Comparison of ENCODE assay signal across 8 cellular contexts in the genomic region with DNA sequence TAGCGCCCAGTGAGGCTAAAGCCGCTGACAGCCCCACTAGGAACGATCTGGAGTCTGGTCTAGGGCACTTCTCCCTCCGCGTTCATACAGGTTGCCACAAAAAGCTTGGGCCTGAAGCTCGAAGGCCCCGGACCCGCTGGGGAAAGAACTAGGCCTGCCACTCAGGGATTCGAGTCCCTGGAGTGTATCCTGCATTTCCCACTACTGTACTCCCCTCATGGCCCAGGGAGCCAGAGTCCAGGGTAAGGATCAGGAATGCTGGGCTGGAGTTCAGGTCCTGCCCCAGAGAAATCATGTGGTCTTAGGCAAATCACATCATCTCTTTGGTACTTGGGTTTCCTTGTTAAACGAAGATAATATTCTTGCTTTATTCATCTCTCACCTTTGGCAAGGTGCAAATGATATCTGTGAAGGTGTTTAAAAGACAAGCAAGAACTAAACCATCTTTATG. TPM values are rescaled to one million over a fixed set of nuclear protein-coding genes. Genes with fewer than 3 reads are reported as not detected.
A peak's percentile ranks its signal among the peaks of the same experiment; 100 is the strongest.
DNase-seq lines count a peak whose midpoint lies in the region; ATAC-seq and TF ChIP-seq lines count a peak whose summit lies in the region.

No MANE protein-coding gene starts in this region.

- POLR2A ChIA-PET in activated naive CD8-positive, alpha-beta T cell treated with anti-CD3 and anti-CD28 coated beads, Interleukin-2, amount 10 ng/mL, durations not matched to agents 7 days and 5 days (lab: Charles Lee), result interaction anchor here (0.6 to 17.2 kb wide), 11 partner anchors 9 to 390 kb away, joined by 3 to 1375 read pairs (median 5); no protein-coding TSS in a partner anchor

- H3K9me3 Mint-ChIP-seq in activated naive CD8-positive, alpha-beta T cell treated with anti-CD3 and anti-CD28 coated beads, Interleukin-2, amount 10 ng/mL, durations not matched to agents 7 days and 5 days, result no peaks in the 10 kb centered on the region

- H3K27ac ChIP-seq in left ventricle myocardium inferior (replicated peaks), result peak overlapping the region; percentile 99
- peak overlapping the region; percentile 99 for H3K27ac ChIP-seq in layer of hippocampus (ENCODE audit: low read depth, low read length)
- peak overlapping the region; percentile 96 to 98 for H3K27ac ChIP-seq in thoracic aorta

- intact Hi-C loops in left ventricle myocardium inferior (cut with micrococcal nuclease) (loop anchor here (2.0 to 10.0 kb wide), 4 partner anchors 93 to 283 kb away; no protein-coding TSS in a partner anchor), left cardiac atrium (cut with DNase I) (loop anchor here (2.0 to 10.0 kb wide), 7 partner anchors 93 to 399 kb away; no protein-coding TSS in a partner anchor)

- no peaks in the 10 kb centered on the region for H3K27me3 Mint-ChIP-seq in activated naive CD8-positive, alpha-beta T cell treated with anti-CD3 and anti-CD28 coated beads, Interleukin-2, amount 10 ng/mL, durations not matched to agents 7 days and 5 days

- H3K9me3 ChIP-seq in left ventricle myocardium inferior (replicated peaks) (no peaks in the 10 kb centered on the region), thoracic aorta (no peaks in the 10 kb centered on the region)

- ATAC-seq in left cardiac atrium (no peak), thoracic aorta (ENCODE audit: insufficient number of reproducible peaks, low FRiP score, low read depth) (no peak)
- no peak for ATAC-seq in activated naive CD8-positive, alpha-beta T cell treated with anti-CD3 and anti-CD28 coated beads, Interleukin-2, amount 10 ng/mL, durations not matched to agents 7 days and 5 days (ENCODE audit: low read depth)

- H3K4me1 ChIP-seq in left ventricle myocardium inferior, result peaks cover 74% of the 10 kb centered on the region
- H3K4me1 ChIP-seq in thoracic aorta (ENCODE audit: control insufficient read depth in 1 of 2, low read depth in 2 of 2), result peaks cover 18 to 21% of the 10 kb centered on the region in 2 donors

- H3K4me3 ChIP-seq in left ventricle myocardium inferior, result peak overlapping the region; percentile 94
- peak overlapping the region; percentile 88 for H3K4me3 ChIP-seq in thoracic aorta

- no peak for TF ChIP-seq CTCF in left ventricle myocardium inferior (IDR thresholded peaks at IDR 0.05; ENCODE audit: borderline replicate concordance)
- TF ChIP-seq CTCF in thoracic aorta (IDR thresholded peaks at IDR 0.05), result no peak

- peaks cover 29% of the 10 kb centered on the region for H3K36me3 ChIP-seq in left ventricle myocardium inferior
- peaks cover 25% of the 10 kb centered on the region for H3K36me3 ChIP-seq in thoracic aorta

- peak overlapping the region; percentile 91 for H3K4me3 Mint-ChIP-seq in activated naive CD8-positive, alpha-beta T cell treated with anti-CD3 and anti-CD28 coated beads, Interleukin-2, amount 10 ng/mL, durations not matched to agents 7 days and 5 days

- DNase-seq in left ventricle myocardium inferior (no peak), left cardiac atrium (no peak), thoracic aorta (ENCODE audit: low spot score) (no peak), NCI-H2029 treated with DMSO at 0.1 percent for 48 hours (lab: John Stamatoyannopoulos, UW) (no peak)
- DNase-seq in activated naive CD8-positive, alpha-beta T cell treated with anti-CD3 and anti-CD28 coated beads, Interleukin-2, amount 10 ng/mL, durations not matched to agents 7 days and 5 days, result no peak
- no peak for DNase-seq in effector CD4-positive, alpha-beta T cell
- no peak for DNase-seq in stimulated activated CD4-positive, alpha-beta T cell treated with anti-CD3 and anti-CD28 coated beads, Interleukin-1b, Interleukin-23, amount 100 ng/mL, for 48 hours

- H3K27ac Mint-ChIP-seq in activated naive CD8-positive, alpha-beta T cell treated with anti-CD3 and anti-CD28 coated beads, Interleukin-2, amount 10 ng/mL, durations not matched to agents 7 days and 5 days, result peak overlapping the region; percentile 89

- H3K27me3 ChIP-seq in left ventricle myocardium inferior (ENCODE audit: low read depth), result no peaks in the 10 kb centered on the region
- no peaks in the 10 kb centered on the region for H3K27me3 ChIP-seq in layer of hippocampus (ENCODE audit: control insufficient read depth, insufficient read depth, low read length)
- no peaks in the 10 kb centered on the region for H3K27me3 ChIP-seq in thoracic aorta (replicated peaks; ENCODE audit: insufficient read depth)

- H3K4me1 Mint-ChIP-seq in activated naive CD8-positive, alpha-beta T cell treated with anti-CD3 and anti-CD28 coated beads, Interleukin-2, amount 10 ng/mL, durations not matched to agents 7 days and 5 days, result peaks cover 22% of the 10 kb centered on the region

- H3K36me3 Mint-ChIP-seq in activated naive CD8-positive, alpha-beta T cell treated with anti-CD3 and anti-CD28 coated beads, Interleukin-2, amount 10 ng/mL, durations not matched to agents 7 days and 5 days, result peaks cover 21% of the 10 kb centered on the region

RNA-seq across cellular contexts. Expression of gene ZFP36L2, which starts 1.4 kb away (rescaled TPM):
- total RNA-seq in left ventricle myocardium inferior (48.5 TPM), left cardiac atrium (10 to 100 TPM; 64.0 to 82.1 TPM), thoracic aorta (100 to 1,000 TPM; 172 to 197 TPM)
- total RNA-seq in activated naive CD8-positive, alpha-beta T cell treated with anti-CD3 and anti-CD28 coated beads, Interleukin-2, amount 10 ng/mL, durations not matched to agents 7 days and 5 days, result 100 to 1,000 TPM; 207 to 218 TPM
